1 cellular context compared by ENCODE assay signal in the genomic region with DNA sequence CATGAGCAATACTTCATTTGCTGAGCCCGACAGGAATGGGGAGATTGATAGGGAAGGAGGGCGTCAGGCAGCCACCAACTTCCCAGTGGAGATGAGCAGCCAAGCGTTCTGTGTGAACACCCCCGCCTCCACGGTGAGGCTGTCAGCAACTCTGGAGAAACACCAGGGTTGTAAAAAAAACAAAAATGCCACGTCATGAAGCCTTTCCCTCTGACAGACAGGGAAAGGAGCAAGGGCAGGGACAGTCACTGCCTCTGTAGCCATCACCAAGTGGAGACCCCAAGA.
TF ChIP-seq lines count a peak whose summit lies in the region.

No MANE protein-coding gene starts in this region.

TF ChIP-seq in K562, 482 proteins besides CTCF, POLR2A, EP300 and RAD21:
- TF ChIP-seq, protein P1, sequence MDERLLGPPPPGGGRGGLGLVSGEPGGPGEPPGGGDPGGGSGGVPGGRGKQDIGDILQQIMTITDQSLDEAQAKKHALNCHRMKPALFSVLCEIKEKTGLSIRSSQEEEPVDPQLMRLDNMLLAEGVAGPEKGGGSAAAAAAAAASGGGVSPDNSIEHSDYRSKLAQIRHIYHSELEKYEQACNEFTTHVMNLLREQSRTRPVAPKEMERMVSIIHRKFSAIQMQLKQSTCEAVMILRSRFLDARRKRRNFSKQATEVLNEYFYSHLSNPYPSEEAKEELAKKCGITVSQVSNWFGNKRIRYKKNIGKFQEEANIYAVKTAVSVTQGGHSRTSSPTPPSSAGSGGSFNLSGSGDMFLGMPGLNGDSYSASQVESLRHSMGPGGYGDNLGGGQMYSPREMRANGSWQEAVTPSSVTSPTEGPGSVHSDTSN (CRISPR knock-in tag; IDR thresholded peaks at IDR 0.05; ENCODE audit: low read depth), result no peak
- TF ChIP-seq, protein P1 (tag; conservative IDR thresholded peaks at IDR 0.05; ENCODE audit: low read depth), result 0 out of 2 replicates have a peak, but pooled peaks have one; percentile 15
- TF ChIP-seq MAFG (tag; conservative IDR thresholded peaks at IDR 0.05) (0 out of 2 replicates have a peak, but pooled peaks have one; percentile 21), MTA3 (IDR thresholded peaks at IDR 0.05; ENCODE audit: borderline replicate concordance) (no peak)
